Comparison of ENCODE assay signal across 8 cellular contexts in genomic region chr1:204506969-204507316, GRCh38. TPM values are rescaled to one million over a fixed set of nuclear protein-coding genes. Genes with fewer than 3 reads are reported as not detected.
DNase-seq lines count a peak whose midpoint lies in the region; ATAC-seq and TF ChIP-seq lines count a peak whose summit lies in the region.

No MANE protein-coding gene starts in this region.

- no peak for TF ChIP-seq CTCF in AG09309 (IDR thresholded peaks at IDR 0.05; ENCODE audit: control insufficient read depth, insufficient read depth, low read depth, low read length, missing control alignments)
- no peak for TF ChIP-seq CTCF in chondrocyte (IDR thresholded peaks at IDR 0.05)

- ATAC-seq in GM19035 (IDR thresholded peaks at IDR 0.05; ENCODE audit: unreplicated experiment) (peak; percentile 74), HG03354 (IDR thresholded peaks at IDR 0.05; ENCODE audit: poor library complexity, severe bottlenecking, unreplicated experiment) (peak; percentile 62), left colon (peak; percentile 67)

- peak overlapping the region; percentile 97 for H3K27ac Mint-ChIP-seq in chondrocyte (ENCODE audit: unreplicated experiment)

- no peaks in the 10 kb centered on the region for H3K9me3 Mint-ChIP-seq in chondrocyte (ENCODE audit: low read depth)

- DNase-seq in AG09309 (ENCODE audit: low read depth) = peak; percentile 84
- DNase-seq in NCI-H446 treated with DMSO at 0.1 percent for 48 hours (lab: John Stamatoyannopoulos, UW) = peak; percentile 90
- DNase-seq in activated CD4-positive, CD25-positive, alpha-beta regulatory T cell treated with anti-CD3 and anti-CD28 coated beads, Interleukin-2, amount 50 U/mL, for 72 hours = peak; percentile 85
- no peak for DNase-seq in chondrocyte (ENCODE audit: low spot score)
- peak; percentile 71 to 76 for DNase-seq in left colon
- peak; percentile 65 to 93 (median 79) for DNase-seq in stimulated activated CD4-positive, alpha-beta T cell treated with anti-CD3 and anti-CD28 coated beads, Interleukin-1b, Interleukin-23, amount 100 ng/mL, for 24 hours (ENCODE audit: low read depth in 4 of 4, low spot score in 1 of 4)

- H3K4me3 ChIP-seq in AG09309 (ENCODE audit: control insufficient read depth, low read depth, low read length) = peak overlapping the region; percentile 35

- peaks cover 21% of the 10 kb centered on the region for H3K4me1 Mint-ChIP-seq in chondrocyte (ENCODE audit: low read depth)

- H3K36me3 Mint-ChIP-seq in chondrocyte (ENCODE audit: low read depth) = no peaks in the 10 kb centered on the region

- no peaks in the 10 kb centered on the region for H3K27me3 Mint-ChIP-seq in chondrocyte (ENCODE audit: low read depth)

- intact Hi-C loops in left colon (cut with DNase I, micrococcal nuclease) = no loop called here

- peak overlapping the region; percentile 92 for H3K4me3 Mint-ChIP-seq in chondrocyte (ENCODE audit: unreplicated experiment)

RNA-seq across cellular contexts. Expression of gene MDM4, which starts 9.3 kb away (rescaled TPM):
- total RNA-seq in chondrocyte (35.3 to 51.1 TPM (median 39.1 TPM) in 3 replicates), left colon (10 to 100 TPM; 47.8 to 64.2 TPM)

RNA-seq across cellular contexts. Expression of gene PIK3C2B, which starts 12.3 kb away (rescaled TPM):
- total RNA-seq in chondrocyte (19.5 to 22.4 TPM (median 19.6 TPM) in 3 replicates), left colon (10 to 100 TPM; 78.5 to 82.0 TPM)
